ENCODE assay signal across 2 cellular contexts in genomic region chr7:69622014-69622818, GRCh38.
TF ChIP-seq lines count a peak whose summit lies in the region.

No MANE protein-coding gene starts in this region.

TF ChIP-seq in H1, 55 proteins besides CTCF, POLR2A, EP300 and RAD21 (continued from another document):
- TF ChIP-seq CTBP2 (IDR thresholded peaks at IDR 0.05; ENCODE audit: borderline replicate concordance, insufficient read depth, insufficient read length, low read length) (no peak), BRCA1 (IDR thresholded peaks at IDR 0.05; ENCODE audit: low read depth, low read length) (no peak), CHD7 (IDR thresholded peaks at IDR 0.05; ENCODE audit: insufficient replicate concordance, low read length) (peak; percentile 66), NANOG (IDR thresholded peaks at IDR 0.05; ENCODE audit: insufficient read depth, low read depth, low read length, poor library complexity, severe bottlenecking) (peak; percentile 22), SRF (IDR thresholded peaks at IDR 0.05; ENCODE audit: low read depth, low read length) (no peak), ATF3 (IDR thresholded peaks at IDR 0.05; ENCODE audit: insufficient read depth, low read depth, low read length) (no peak), SIN3A (conservative IDR thresholded peaks at IDR 0.05 in 1 of 2, IDR thresholded peaks at IDR 0.05 in 1 of 2; ENCODE audit: low read depth in 1 of 2, low read length in 2 of 2) (no peak)

TF ChIP-seq in HEK293T, 16 proteins besides CTCF, POLR2A, EP300 and RAD21 (continued from another document):
- no peak for TF ChIP-seq PKNOX1 (IDR thresholded peaks at IDR 0.05)
- no peak for TF ChIP-seq BHLHE40 (IDR thresholded peaks at IDR 0.05; ENCODE audit: borderline replicate concordance)
- TF ChIP-seq ARNT (IDR thresholded peaks at IDR 0.05): no peak
- TF ChIP-seq CTBP1 (IDR thresholded peaks at IDR 0.05; ENCODE audit: borderline replicate concordance): no peak
- no peak for TF ChIP-seq TARDBP (IDR thresholded peaks at IDR 0.05)
- no peak for TF ChIP-seq L3MBTL2 (conservative IDR thresholded peaks at IDR 0.05)
- TF ChIP-seq NFRKB (IDR thresholded peaks at IDR 0.05): no peak
- no peak for TF ChIP-seq SUZ12 (IDR thresholded peaks at IDR 0.05)
- TF ChIP-seq ELF4 (IDR thresholded peaks at IDR 0.05): no peak
- TF ChIP-seq ZNF384 (IDR thresholded peaks at IDR 0.05): no peak
- no peak for TF ChIP-seq HDGF (IDR thresholded peaks at IDR 0.05; ENCODE audit: borderline replicate concordance)
- no peak for TF ChIP-seq FOXM1 (IDR thresholded peaks at IDR 0.05; ENCODE audit: borderline replicate concordance)
